Comparison of ENCODE assay signal across 23 cellular contexts in the genomic region with DNA sequence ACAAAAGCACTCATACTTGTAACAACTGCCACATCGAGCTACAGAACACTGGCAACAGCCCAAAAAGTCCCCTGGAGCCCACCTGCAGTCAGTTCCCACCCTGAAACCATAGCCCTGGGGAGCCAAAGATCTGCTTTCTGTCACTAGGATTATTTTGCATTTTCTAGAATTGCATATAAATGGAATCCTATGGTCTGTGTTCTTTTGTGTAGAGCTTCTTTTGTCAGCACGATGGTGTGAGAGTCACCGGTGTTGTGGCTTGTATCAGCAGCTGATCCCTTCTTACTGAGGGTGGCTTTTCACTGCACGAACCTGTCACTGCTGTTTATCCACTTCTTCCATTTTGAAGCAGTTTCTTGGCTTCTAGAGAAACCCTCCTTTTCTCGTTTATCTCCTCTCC.
"Had no signal": no experiment of that assay in that cellular context is flagged by ENCODE, and none has a peak within 500 bp of the region (broad histone marks: within the 10 kb centered on the region; RNA-seq: fewer than 3 reads in every experiment).

No MANE protein-coding gene starts in this region.

- H3K4me1 ChIP-seq: foreskin keratinocyte had no signal

- DNase-seq: activated B cell treated with CpG ODN at 0.5 μM for 24 hours; activated CD4-positive, alpha-beta T cell treated with anti-CD3 and anti-CD28 coated beads for 36 hours; activated CD4-positive, alpha-beta T cell treated with anti-CD3 and anti-CD28 coated beads, Interleukin-2, amount 50 U/mL, for 4 hours; activated gamma-delta T cell; activated naive CD4-positive, alpha-beta T cell treated with anti-CD3 and anti-CD28 coated beads, Interleukin-2, amount 10 ng/mL, durations not matched to agents 7 days and 5 days; activated naive CD8-positive, alpha-beta T cell treated with anti-CD3 and anti-CD28 coated beads, Interleukin-2, amount 10 ng/mL, durations not matched to agents 7 days and 5 days; activated T-cell treated with anti-CD3 and anti-CD28 coated beads, Interleukin-2, amount 50 U/mL, for 1 hour; brain microvascular endothelial cell; foreskin keratinocyte; heart left ventricle; hypothalamus; mammary epithelial cell; posterior cingulate gyrus; right cardiac atrium; stimulated activated CD4-positive, alpha-beta T cell treated with anti-CD3 and anti-CD28 coated beads, Interleukin-15, amount 100 ng/mL, for 24 hours; stimulated activated CD4-positive, alpha-beta T cell treated with anti-CD3 and anti-CD28 coated beads, Interleukin-2, amount 100 ng/mL, for 24 hours; stimulated activated naive B cell treated with anti-CD40 and anti-IgM and Interleukin-4, amounts not matched to agents 10 μg/mL and 1 μg/mL and 100 μg/mL, for 72 hours; stomach; T-helper 2 cell; thyroid gland had no signal

- H3K9me3 ChIP-seq: ascending aorta, esophagus muscularis mucosa, heart left ventricle, stomach, thyroid gland had no signal

- H3K4me3 ChIP-seq: ascending aorta, esophagus muscularis mucosa, heart left ventricle, stomach, thyroid gland had no signal

- H3K36me3 ChIP-seq: ascending aorta, brain microvascular endothelial cell, esophagus muscularis mucosa, heart left ventricle, stomach, thyroid gland had no signal

- H3K27me3 ChIP-seq: ascending aorta, thyroid gland had no signal

- ATAC-seq: activated CD4-positive, alpha-beta T cell treated with anti-CD3 and anti-CD28 coated beads for 36 hours; foreskin keratinocyte; heart left ventricle; right cardiac atrium; stimulated activated naive B cell treated with anti-CD40 and anti-IgM and Interleukin-4, amounts not matched to agents 10 μg/mL and 1 μg/mL and 100 μg/mL, for 72 hours had no signal

- FAIRE-seq: islet of Langerhans had no signal

- H3K27ac ChIP-seq: ascending aorta, brain microvascular endothelial cell, esophagus muscularis mucosa, foreskin keratinocyte, heart left ventricle, stomach, thyroid gland had no signal
